ENCODE assay signal across 9 cellular contexts in genomic region chr1:36396359-36396758, GRCh38. TPM values are rescaled to one million over a fixed set of nuclear protein-coding genes. Genes with fewer than 3 reads are reported as not detected.
A peak's percentile ranks its signal among the peaks of the same experiment; 100 is the strongest.
DNase-seq lines count a peak whose midpoint lies in the region; ATAC-seq, FAIRE-seq and TF ChIP-seq lines count a peak whose summit lies in the region.
"Had no signal": no experiment of that assay in that cellular context is flagged by ENCODE, and none has a peak within 500 bp of the region (broad histone marks: within the 10 kb centered on the region; RNA-seq: fewer than 3 reads in every experiment).

No MANE protein-coding gene starts in this region.

- WGBS in A549 (ENCODE audit: missing lambda C conversion rate), result 73% methylated on average over 6 of the region's 6 CpGs

- no peaks in the 10 kb centered on the region for H3K9me3 ChIP-seq in A549
- H3K9me3 ChIP-seq in naive thymus-derived CD4-positive, alpha-beta T cell (ENCODE audit: control insufficient read depth in 2 of 3, low read length in 3 of 3), result no peaks in the 10 kb centered on the region
- H3K9me3 ChIP-seq: prostate gland had no signal

- no peaks in the 10 kb centered on the region for H3K27me3 ChIP-seq in naive thymus-derived CD4-positive, alpha-beta T cell (ENCODE audit: control insufficient read depth in 2 of 2, insufficient read depth in 2 of 2, low read length in 2 of 2)

- no peaks in the 10 kb centered on the region for H3K9me3 Mint-ChIP-seq in activated naive CD8-positive, alpha-beta T cell (ENCODE audit: low read depth)
- H3K9me3 Mint-ChIP-seq in naive thymus-derived CD4-positive, alpha-beta T cell, result no peaks in the 10 kb centered on the region

- H3K4me1 Mint-ChIP-seq in activated naive CD8-positive, alpha-beta T cell (ENCODE audit: low read depth), result peaks cover 34% of the 10 kb centered on the region
- H3K4me1 Mint-ChIP-seq in naive thymus-derived CD4-positive, alpha-beta T cell, result peaks cover 19 to 45% (median 34%) of the 10 kb centered on the region in 7 donors

- no peak for TF ChIP-seq RAD21 in A549 (conservative IDR thresholded peaks at IDR 0.05 in 1 of 2, IDR thresholded peaks at IDR 0.05 in 1 of 2)

- no peak for TF ChIP-seq EP300 in A549 (IDR thresholded peaks at IDR 0.05)

- no peaks in the 10 kb centered on the region for H3K27me3 Mint-ChIP-seq in activated naive CD8-positive, alpha-beta T cell
- H3K27me3 Mint-ChIP-seq in naive thymus-derived CD4-positive, alpha-beta T cell, result no peaks in the 10 kb centered on the region

- TF ChIP-seq CTCF in A549 (IDR thresholded peaks at IDR 0.05) (no peak), GM12864 (IDR thresholded peaks at IDR 0.05; ENCODE audit: low read depth, low read length, missing control alignments) (no peak)

- H3K4me2 ChIP-seq in A549, result peak overlapping the region; percentile 97

- peak overlapping the region in 1 of 2 experiments; percentile 99; a peak in 2 of 6 replicates for H3K27ac ChIP-seq in A549
- H3K27ac ChIP-seq in naive thymus-derived CD4-positive, alpha-beta T cell (ENCODE audit: low read depth, low read length), result no peak overlapping the region

- TF ChIP-seq POLR2A in A549 (IDR thresholded peaks at IDR 0.05; ENCODE audit: low read length), result no peak

- H3K4me3 ChIP-seq in A549 (no peak overlapping the region; the same call in 2 of the 3 replicates), GM12864 (ENCODE audit: low read depth, low read length) (peak overlapping the region; percentile 81; the same call in 1 of the 2 replicates)
- no peak overlapping the region for H3K4me3 ChIP-seq in naive thymus-derived CD4-positive, alpha-beta T cell (ENCODE audit: low read length)

- CTCF ChIA-PET in A549 (lab: Yijun Ruan, JAX), result interaction anchor here (0.8 to 3.6 kb wide), 8 partner anchors 8 to 90 kb away, joined by 3 to 14 read pairs (median 4); partner anchors contain the start of gene SH3D21
- CTCF ChIA-PET in naive thymus-derived CD4-positive, alpha-beta T cell (lab: Charles Lee), result interaction anchor here (1.7 to 2.4 kb wide), 3 partner anchors 10 to 51 kb away, joined by 5 to 12 read pairs (median 7); no protein-coding TSS in a partner anchor

- FAIRE-seq in A549 (lab: Jason Lieb, UNC), result no peak

- peaks cover 0 to 33% (median 0%) of the 10 kb centered on the region in 3 experiments for H3K36me3 ChIP-seq in naive thymus-derived CD4-positive, alpha-beta T cell (ENCODE audit: control insufficient read depth in 2 of 3, insufficient read depth in 3 of 3, low read length in 3 of 3)

- peaks cover 12% of the 10 kb centered on the region for H3K36me3 Mint-ChIP-seq in activated naive CD8-positive, alpha-beta T cell
- H3K36me3 Mint-ChIP-seq in naive thymus-derived CD4-positive, alpha-beta T cell, result peaks cover 1 to 7% (median 6%) of the 10 kb centered on the region in 5 donors

- intact Hi-C loops in naive thymus-derived CD4-positive, alpha-beta T cell (cut with micrococcal nuclease), result loop anchor here (2.0 to 5.0 kb wide), 5 partner anchors 14 to 464 kb away; partner anchors contain the start of genes ADPRS (in 1 of the 2), AGO3 (in 1 of the 2) and MRPS15 (in 1 of the 2)

- peak overlapping the region; percentile 99 for H3K27ac Mint-ChIP-seq in activated naive CD8-positive, alpha-beta T cell
- peak overlapping the region in 4 of 9 donors; percentile 74 to 100 (median 99) for H3K27ac Mint-ChIP-seq in naive thymus-derived CD4-positive, alpha-beta T cell

- H3K4me3 Mint-ChIP-seq in activated naive CD8-positive, alpha-beta T cell, result peak overlapping the region; percentile 98
- H3K4me3 Mint-ChIP-seq in naive thymus-derived CD4-positive, alpha-beta T cell, result peak overlapping the region; percentile 87 to 100 (median 97)

- no peak for DNase-seq in A549 (ENCODE audit: low read depth in 1 of 2, low spot score in 1 of 2)
- DNase-seq in GM12864 (ENCODE audit: low read depth), result no peak
- DNase-seq in naive thymus-derived CD4-positive, alpha-beta T cell, result no peak
- DNase-seq in NCI-H2196 treated with DMSO at 0.1 percent for 48 hours (lab: John Stamatoyannopoulos, UW; ENCODE audit: unreplicated experiment), result no peak
- DNase-seq in NCI-H1417 treated with DMSO at 0.1 percent for 48 hours (lab: John Stamatoyannopoulos, UW), result no peak
- no peak for DNase-seq in stimulated activated CD4-positive, alpha-beta T cell treated with anti-CD3 and anti-CD28 coated beads, Interleukin-2, amount 100 ng/mL, for 24 hours

- POLR2A ChIA-PET in A549 (lab: Yijun Ruan, JAX), result interaction anchor here (2.1 kb wide), 1 partner anchor 10 kb away, joined by 40 read pairs; the partner anchor contains the start of gene STK40
- POLR2A ChIA-PET in naive thymus-derived CD4-positive, alpha-beta T cell (lab: Charles Lee), result interaction anchor here (0.9 to 4.4 kb wide), 7 partner anchors 9 to 68 kb away, joined by 3 to 37 read pairs (median 11); partner anchors contain the start of genes MRPS15 and STK40

- H3K4me1 ChIP-seq in A549, result peaks cover 9% of the 10 kb centered on the region; the same call in 1 of the 3 replicates
- peaks cover 13 to 16% of the 10 kb centered on the region in 2 donors for H3K4me1 ChIP-seq in naive thymus-derived CD4-positive, alpha-beta T cell (ENCODE audit: control insufficient read depth in 2 of 2, insufficient read depth in 2 of 2, low read length in 2 of 2)
- H3K4me1 ChIP-seq: prostate gland had no signal

- no peak for ATAC-seq in A549
- no peak for ATAC-seq in naive thymus-derived CD4-positive, alpha-beta T cell
- no peak for ATAC-seq in GM21825 (IDR thresholded peaks at IDR 0.05; ENCODE audit: unreplicated experiment)

TF ChIP-seq in A549, 52 proteins besides CTCF, POLR2A, EP300 and RAD21 (continues in another document):
- TF ChIP-seq HOXB13 (CRISPR knock-in tag; IDR thresholded peaks at IDR 0.05; ENCODE audit: low read depth) (no peak), NR3C1 (IDR thresholded peaks at IDR 0.05) (no peak), PHF8 (IDR thresholded peaks at IDR 0.05; ENCODE audit: borderline replicate concordance, low read depth) (no peak), EHMT2 (IDR thresholded peaks at IDR 0.05; ENCODE audit: low read depth) (no peak), CBX8 (IDR thresholded peaks at IDR 0.05) (no peak), RCOR1 (IDR thresholded peaks at IDR 0.05; ENCODE audit: low read depth, low read length) (no peak), EHF (CRISPR knock-in tag; IDR thresholded peaks at IDR 0.05) (no peak), HMGXB4 (CRISPR knock-in tag; IDR thresholded peaks at IDR 0.05; ENCODE audit: borderline replicate concordance) (no peak), MYC (IDR thresholded peaks at IDR 0.05; ENCODE audit: borderline replicate concordance, low read length) (no peak)

RNA-seq across cellular contexts. Expression of gene LSM10, which starts 1.3 kb away (rescaled TPM):
- 44.3 and 54.9 TPM in 2 replicates for polyA plus RNA-seq in A549 (2011; rRNA removed)
- 107 and 112 TPM in 2 replicates for polyA plus RNA-seq in A549 (2012; cell fraction: cytosol; rRNA removed)
- 43.2 and 51.7 TPM in 2 replicates for polyA plus RNA-seq in A549 (2012; cell fraction: nucleus; rRNA removed)
- polyA plus RNA-seq in A549 (2017; fragmentation: RNase III; extraction: RNeasy Plus Mini Kit Qiagen cat#74134 plus additional on column Dnase treatment), result 40.3 to 43.3 TPM (median 40.7 TPM) in 3 replicates
- polyA minus RNA-seq in A549 (2011; rRNA and poly(A)+ RNA removed), result 30.2 and 39.9 TPM in 2 replicates
- 10 to 100 TPM; 21.9 to 49.7 (median 35.7) TPM for total RNA-seq in naive thymus-derived CD4-positive, alpha-beta T cell
- 100 to 1,000 TPM; 106 to 144 TPM for polyA plus RNA-seq in naive thymus-derived CD4-positive, alpha-beta T cell

RNA-seq across cellular contexts. Expression of gene STK40, which starts 10.6 kb away (rescaled TPM):
- polyA plus RNA-seq in A549 (2011; rRNA removed) (8.9 and 10.5 TPM in 2 replicates), A549 (2017; fragmentation: RNase III; extraction: RNeasy Plus Mini Kit Qiagen cat#74134 plus additional on column Dnase treatment) (6.0 to 7.6 TPM (median 6.8 TPM) in 3 replicates)
- 10.0 and 12.0 TPM in 2 replicates for polyA plus RNA-seq in A549 (2012; cell fraction: cytosol; rRNA removed)
- 22.8 and 25.9 TPM in 2 replicates for polyA plus RNA-seq in A549 (2012; cell fraction: nucleus; rRNA removed)
- 12.3 and 15.2 TPM in 2 replicates for polyA minus RNA-seq in A549 (2011; rRNA and poly(A)+ RNA removed)
- 10 to 100 TPM; 27.6 to 56.8 (median 48.2) TPM for total RNA-seq in naive thymus-derived CD4-positive, alpha-beta T cell
- polyA plus RNA-seq in naive thymus-derived CD4-positive, alpha-beta T cell, result 10 to 100 TPM; 28.0 to 43.1 TPM

RNA-seq across cellular contexts. Expression of gene OSCP1, which starts 53.9 kb away (rescaled TPM):
- polyA plus RNA-seq in A549 (2011; rRNA removed) (6.6 and 6.8 TPM in 2 replicates), A549 (2017; fragmentation: RNase III; extraction: RNeasy Plus Mini Kit Qiagen cat#74134 plus additional on column Dnase treatment) (4.0 to 4.8 TPM (median 4.6 TPM) in 3 replicates)
- polyA plus RNA-seq in A549 (2012; cell fraction: cytosol; rRNA removed), result 3.3 and 3.4 TPM in 2 replicates
- 1.8 and 4.3 TPM in 2 replicates for polyA plus RNA-seq in A549 (2012; cell fraction: nucleus; rRNA removed)
- 6.7 and 7.8 TPM in 2 replicates for polyA minus RNA-seq in A549 (2011; rRNA and poly(A)+ RNA removed)
- total RNA-seq in naive thymus-derived CD4-positive, alpha-beta T cell, result 1 to 10 TPM in 2 of 5 experiments, under 1 TPM in 3; 0.65 to 2.0 (median 0.93) TPM
- polyA plus RNA-seq in naive thymus-derived CD4-positive, alpha-beta T cell, result 1 to 10 TPM; 1.3 to 1.4 TPM
